Comparison of ENCODE assay signal across 8 cellular contexts in the genomic region with DNA sequence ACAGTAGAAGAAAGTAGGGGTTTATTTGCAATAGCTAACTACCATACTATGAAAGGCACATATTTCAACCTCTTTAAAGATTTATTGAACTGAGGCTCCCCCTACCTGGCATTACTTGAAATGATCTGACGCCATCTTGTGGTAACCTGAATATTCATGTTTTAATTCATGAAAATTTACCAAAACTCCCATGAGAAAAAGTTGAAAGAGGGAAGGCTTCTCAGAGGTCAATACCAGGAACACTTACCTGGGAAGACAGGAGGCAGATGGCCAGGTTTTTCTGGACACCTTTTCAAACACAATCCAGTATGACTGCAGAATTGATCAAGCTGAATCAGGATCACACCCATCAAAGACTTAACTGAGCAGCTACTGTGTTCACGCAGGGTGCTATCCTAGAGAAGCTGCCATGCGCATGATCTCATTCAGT. TPM values are rescaled to one million over a fixed set of nuclear protein-coding genes. Genes with fewer than 3 reads are reported as not detected.
DNase-seq lines count a peak whose midpoint lies in the region; ATAC-seq and TF ChIP-seq lines count a peak whose summit lies in the region.

No MANE protein-coding gene starts in this region.

- peak; percentile 79 for TF ChIP-seq CTCF in cardiac muscle cell (IDR thresholded peaks at IDR 0.05; ENCODE audit: low read depth, low read length)
- TF ChIP-seq CTCF in astrocyte of the cerebellum (IDR thresholded peaks at IDR 0.05; ENCODE audit: low read depth, low read length, missing control alignments) = peak; percentile 74

- H3K4me3 ChIP-seq in cardiac muscle cell (no peak overlapping the region), astrocyte of the cerebellum (ENCODE audit: low read depth, low read length) (no peak overlapping the region)

- peaks cover 10% of the 10 kb centered on the region for H3K4me1 ChIP-seq in cardiac muscle cell (ENCODE audit: low read depth)

- in situ Hi-C loops in astrocyte of the cerebellum (cut with HindIII; ENCODE audit: low sequenced_read_pairs) = no loop called here

- H3K36me3 ChIP-seq in cardiac muscle cell = no peaks in the 10 kb centered on the region

- peak; percentile 61 to 80 for DNase-seq in cardiac muscle cell (ENCODE audit: low read depth in 1 of 2, low spot score in 1 of 2)
- DNase-seq in cardiac septum (ENCODE audit: low spot score) = no peak
- peak; percentile 42 for DNase-seq in NCI-H2227 treated with DMSO at 0.1 percent for 48 hours (lab: John Stamatoyannopoulos, UW)
- DNase-seq in astrocyte of the cerebellum (ENCODE audit: low read depth) = peak; percentile 66
- DNase-seq in left lobe of liver (ENCODE audit: low spot score) = no peak
- DNase-seq in foreskin melanocyte = no peak
- DNase-seq in GOT3 (lab: John Stamatoyannopoulos, UW) = no peak

- H3K9me3 ChIP-seq in cardiac muscle cell (ENCODE audit: low read depth) = no peaks in the 10 kb centered on the region

- intact Hi-C loops in cardiac septum (cut with DNase I) = loop anchor here (5.0 kb wide), 1 partner anchor 143 kb away; no protein-coding TSS in a partner anchor

- ATAC-seq in HG02642 (IDR thresholded peaks at IDR 0.05; ENCODE audit: poor library complexity, unreplicated experiment) (peak; percentile 59), left lobe of liver (peak; percentile 70)

- no peaks in the 10 kb centered on the region for H3K27me3 ChIP-seq in cardiac muscle cell

- H3K27ac ChIP-seq in cardiac muscle cell = no peak overlapping the region

RNA-seq across cellular contexts. Expression of gene PRELID2, which starts 9.4 kb away (rescaled TPM):
- total RNA-seq in cardiac muscle cell (24.9 and 41.2 TPM in 2 replicates), cardiac septum (10.5 TPM), left lobe of liver (3.3 TPM)
- polyA plus RNA-seq in cardiac muscle cell = 26.3 and 59.1 TPM in 2 replicates

RNA-seq across cellular contexts. Expression of gene GRXCR2, which starts 47.0 kb away (rescaled TPM):
- total RNA-seq in cardiac muscle cell (not detected in 2 replicates), cardiac septum (0.78 TPM), left lobe of liver (not detected)
- not detected in 2 replicates for polyA plus RNA-seq in cardiac muscle cell

Comparison
In these comparisons a context has a peak if more than half of its experiments do, and no peak if none do; other contexts are left out.
1. DNase-seq: peak in cardiac muscle cell (2 of 2), NCI-H2227 treated with DMSO at 0.1 percent for 48 hours (single experiment) and astrocyte of the cerebellum (single experiment); none in cardiac septum (single experiment), left lobe of liver (single experiment), foreskin melanocyte (single experiment) and GOT3 (single experiment).